1 cellular context compared by ENCODE assay signal in the genomic region with DNA sequence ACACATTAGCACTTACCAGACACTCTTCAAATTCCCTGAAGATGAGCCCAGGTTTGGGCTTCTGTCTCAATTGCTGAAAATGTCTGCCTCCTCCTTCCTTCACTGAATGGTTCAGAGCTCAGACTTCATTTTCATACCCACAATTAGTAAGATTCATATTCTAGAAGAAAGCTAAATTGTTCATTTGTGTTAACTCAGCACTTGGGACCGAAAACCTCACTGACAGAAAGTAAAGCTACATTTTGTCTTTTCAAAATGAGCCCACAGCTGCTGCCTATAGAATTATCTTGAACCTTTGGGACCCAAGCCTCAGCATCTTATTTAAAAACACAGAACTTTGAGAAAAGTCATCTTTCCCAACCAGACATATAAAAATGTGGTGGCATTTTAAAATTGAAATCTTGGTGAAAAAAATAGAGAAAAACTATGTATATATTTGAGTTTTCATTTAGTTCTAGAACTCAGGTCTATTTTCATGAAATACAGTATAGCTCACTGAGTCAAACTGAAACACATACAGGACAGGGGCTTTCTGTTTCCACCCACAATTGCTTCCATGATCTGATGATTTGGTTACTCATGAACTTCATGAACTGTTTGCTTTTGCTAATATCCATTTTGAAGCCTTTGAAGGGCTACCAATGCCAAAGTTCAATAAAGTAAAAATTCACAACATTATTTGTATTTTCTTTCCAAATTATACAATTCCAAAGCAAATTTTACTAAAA.
TF ChIP-seq lines count a peak whose summit lies in the region.

No MANE protein-coding gene starts in this region.

TF ChIP-seq in HepG2, 621 proteins besides CTCF, POLR2A, EP300 and RAD21 (continued from another document):
- no peak for TF ChIP-seq ZFP82 (CRISPR knock-in tag; IDR thresholded peaks at IDR 0.05; ENCODE audit: borderline replicate concordance)
- TF ChIP-seq MYC (CRISPR knock-in tag; IDR thresholded peaks at IDR 0.05; ENCODE audit: borderline replicate concordance), result no peak
- no peak for TF ChIP-seq ZNF432 (CRISPR knock-in tag; IDR thresholded peaks at IDR 0.05; ENCODE audit: borderline replicate concordance)
- TF ChIP-seq RFX3 (CRISPR knock-in tag; IDR thresholded peaks at IDR 0.05), result no peak
- TF ChIP-seq ZBTB7B (CRISPR knock-in tag; IDR thresholded peaks at IDR 0.05), result no peak
- no peak for TF ChIP-seq XBP1 (CRISPR knock-in tag; IDR thresholded peaks at IDR 0.05)
- no peak for TF ChIP-seq FOXM1 (CRISPR knock-in tag; IDR thresholded peaks at IDR 0.05)
- no peak for TF ChIP-seq RXRA (CRISPR knock-in tag; IDR thresholded peaks at IDR 0.05)
- TF ChIP-seq TEF (CRISPR knock-in tag; IDR thresholded peaks at IDR 0.05), result no peak
- no peak for TF ChIP-seq ZNF75D (CRISPR knock-in tag; IDR thresholded peaks at IDR 0.05; ENCODE audit: borderline replicate concordance)
- TF ChIP-seq CREB1 (IDR thresholded peaks at IDR 0.05), result no peak
- TF ChIP-seq CREB1 (CRISPR knock-in tag; IDR thresholded peaks at IDR 0.05), result no peak
- TF ChIP-seq GRHL1 (CRISPR knock-in tag; conservative IDR thresholded peaks at IDR 0.05), result no peak
- no peak for TF ChIP-seq POLR2AphosphoS5 (IDR thresholded peaks at IDR 0.05; ENCODE audit: low read depth, low read length)
- no peak for TF ChIP-seq GLMP (CRISPR knock-in tag; IDR thresholded peaks at IDR 0.05; ENCODE audit: borderline replicate concordance)
